Comparison of ENCODE assay signal across 4 cellular contexts in genomic region chr21:10387692-10388425, GRCh38.
DNase-seq lines count a peak whose midpoint lies in the region; ATAC-seq, FAIRE-seq and TF ChIP-seq lines count a peak whose summit lies in the region.
"Not testable (repeated sequence)": the region's sequence is repeated elsewhere in the genome, so short reads cannot be mapped to it uniquely, and the experiment has no call there.

No MANE protein-coding gene starts in this region.

- not testable (repeated sequence) for H3K79me2 ChIP-seq in K562 (ENCODE audit: control insufficient read depth, insufficient read depth, low read length); hepatocyte; HepG2 (ENCODE audit: insufficient read depth, low read length)

- TF ChIP-seq CTCF in K562 (IDR thresholded peaks at IDR 0.05 in 2 of 3, conservative IDR thresholded peaks at IDR 0.05 in 1 of 3; ENCODE audit: insufficient read depth in 2 of 3, low read depth in 1 of 3, low read length in 3 of 3); hepatocyte (IDR thresholded peaks at IDR 0.05; ENCODE audit: poor library complexity); HepG2 (CRISPR knock-in tag; IDR thresholded peaks at IDR 0.05): not testable (repeated sequence)

- POLR2A ChIA-PET in K562 (lab: Yijun Ruan, JAX); HepG2 (lab: Yijun Ruan, JAX): not testable (repeated sequence)

- not testable (repeated sequence) for H3K4me3 ChIP-seq in K562; hepatocyte; HepG2 (replicated peaks in 1 of 3; ENCODE audit: insufficient read depth in 1 of 3, low read depth in 2 of 3, low read length in 3 of 3)

- H3K9me2 ChIP-seq in hepatocyte (replicated peaks; ENCODE audit: insufficient read depth) = not testable (repeated sequence)

- not testable (repeated sequence) for H3K9me3 ChIP-seq in K562 (replicated peaks; ENCODE audit: control insufficient read depth, insufficient read depth, low read depth, low read length)
- H3K9me3 ChIP-seq in hepatocyte (ENCODE audit: low read depth) = peaks cover 14% of the 10 kb centered on the region
- H3K9me3 ChIP-seq in HepG2 (ENCODE audit: low read length) = peaks cover 87% of the 10 kb centered on the region

- TF ChIP-seq RAD21 in K562 (CRISPR knock-in tag; conservative IDR thresholded peaks at IDR 0.05 in 1 of 2, IDR thresholded peaks at IDR 0.05 in 1 of 2); HepG2 (CRISPR knock-in tag; IDR thresholded peaks at IDR 0.05): not testable (repeated sequence)

- not testable (repeated sequence) for H2AFZ ChIP-seq in K562 (ENCODE audit: low read depth, low read length); hepatocyte; HepG2 (ENCODE audit: low read length)

- not testable (repeated sequence) for H3K36me3 ChIP-seq in K562 (ENCODE audit: control insufficient read depth, insufficient read depth, low read length); hepatocyte (replicated peaks; ENCODE audit: insufficient read depth, low read depth); HepG2 (replicated peaks in 1 of 2; ENCODE audit: control insufficient read depth in 1 of 2, insufficient read depth in 2 of 2, low read length in 2 of 2)

- not testable (repeated sequence) for ATAC-seq in K562, HepG2
- ATAC-seq in esophagus mucosa = peak; percentile 7

- H4K20me1 ChIP-seq in K562 (replicated peaks; ENCODE audit: control insufficient read depth, insufficient read depth, low read length); hepatocyte (ENCODE audit: insufficient read depth, poor library complexity, severe bottlenecking); HepG2 (ENCODE audit: insufficient read depth, low read length): not testable (repeated sequence)

- not testable (repeated sequence) for H3K4me2 ChIP-seq in K562 (ENCODE audit: insufficient read depth, low read length); hepatocyte; HepG2 (ENCODE audit: low read depth, low read length)

- not testable (repeated sequence) for BruUV-seq in K562 (replicated peaks; lab: Mats Ljungman, UMichigan); HepG2 (replicated peaks; lab: Mats Ljungman, UMichigan)

- not testable (repeated sequence) for H3K9me1 ChIP-seq in K562 (ENCODE audit: control insufficient read depth, insufficient read depth, low read length)

- FAIRE-seq in K562 (lab: Jason Lieb, UNC); HepG2 (lab: Jason Lieb, UNC): not testable (repeated sequence)

- WGBS in K562 (ENCODE audit: insufficient coverage, low coverage, missing lambda C conversion rate) = 0% methylated on average over 3 of the region's 3 CpGs
- WGBS in hepatocyte (ENCODE audit: low lambda C conversion rate, missing lambda C conversion rate) = 47% methylated on average over 3 of the region's 3 CpGs
- WGBS in HepG2 (ENCODE audit: low lambda C conversion rate) = 10% methylated on average over 3 of the region's 3 CpGs

- not testable (repeated sequence) for H3K4me1 ChIP-seq in K562 (replicated peaks in 1 of 2; ENCODE audit: control insufficient read depth in 2 of 2, insufficient read depth in 2 of 2, low read length in 2 of 2); hepatocyte (ENCODE audit: insufficient read depth); HepG2 (ENCODE audit: insufficient read depth, low read length)

- not testable (repeated sequence) for DNase-seq in K562 (ENCODE audit: extremely low read depth in 1 of 4, low spot score in 3 of 4); HepG2 (ENCODE audit: low spot score)
- DNase-seq in hepatocyte (ENCODE audit: low spot score) = peak; percentile 3

- CTCF ChIA-PET in K562 (lab: Yijun Ruan, JAX; ENCODE audit: low intra/inter-chr PET ratio); HepG2 (lab: Yijun Ruan, JAX; ENCODE audit: low intra/inter-chr PET ratio, low total read pairs): not testable (repeated sequence)

- TF ChIP-seq EP300 in K562 (IDR thresholded peaks at IDR 0.05; ENCODE audit: low read length); HepG2 (IDR thresholded peaks at IDR 0.05; ENCODE audit: low read depth in 2 of 2, low read length in 2 of 2); HepG2 (CRISPR knock-in tag; IDR thresholded peaks at IDR 0.05; ENCODE audit: borderline replicate concordance): not testable (repeated sequence)

- H3K27me3 ChIP-seq in K562 (ENCODE audit: control insufficient read depth in 2 of 2, insufficient read depth in 2 of 2, low read length in 2 of 2); hepatocyte; HepG2 (ENCODE audit: control insufficient read depth in 1 of 2, insufficient read depth in 2 of 2, low read length in 2 of 2): not testable (repeated sequence)

- H3K9ac ChIP-seq in K562 (ENCODE audit: insufficient read depth in 1 of 2, low read depth in 2 of 2, low read length in 2 of 2); HepG2 (ENCODE audit: insufficient read depth, low read depth, low read length): not testable (repeated sequence)

- not testable (repeated sequence) for H3K27ac ChIP-seq in K562 (ENCODE audit: extremely low read depth, low read depth, low read length); hepatocyte; HepG2 (ENCODE audit: extremely low read length, insufficient read depth, low read length)

- not testable (repeated sequence) for TF ChIP-seq POLR2A in K562 (conservative IDR thresholded peaks at IDR 0.05); HepG2 (IDR thresholded peaks at IDR 0.05; ENCODE audit: insufficient read depth in 1 of 2, low read depth in 2 of 2, low read length in 2 of 2)

- in situ Hi-C loops in K562 (cut with MboI) = loop anchor here (5.0 kb wide), 1 partner anchor 649 kb away; no protein-coding TSS in a partner anchor
- in situ Hi-C loops in HepG2 (cut with HindIII; ENCODE audit: extremely low pct_ligation_motif_present, low pct_unique_long_range_greater_than_20kb) = not testable (repeated sequence)

- intact Hi-C loops in K562 (cut with micrococcal nuclease); HepG2 (cut with micrococcal nuclease; ENCODE audit: unreplicated experiment): not testable (repeated sequence)

TF ChIP-seq in K562, 482 proteins besides CTCF, POLR2A, EP300 and RAD21:
- TF ChIP-seq PCBP2 (IDR thresholded peaks at IDR 0.05; ENCODE audit: low read depth, low read length, poor library complexity, severe bottlenecking) = peak; percentile 49

TF ChIP-seq in HepG2, 621 proteins besides CTCF, POLR2A, EP300 and RAD21:
- TF ChIP-seq HNRNPK (IDR thresholded peaks at IDR 0.05; ENCODE audit: low read depth, low read length, poor library complexity, severe bottlenecking) = peak; percentile 62
